8 cellular contexts compared by ENCODE assay signal in the genomic region with DNA sequence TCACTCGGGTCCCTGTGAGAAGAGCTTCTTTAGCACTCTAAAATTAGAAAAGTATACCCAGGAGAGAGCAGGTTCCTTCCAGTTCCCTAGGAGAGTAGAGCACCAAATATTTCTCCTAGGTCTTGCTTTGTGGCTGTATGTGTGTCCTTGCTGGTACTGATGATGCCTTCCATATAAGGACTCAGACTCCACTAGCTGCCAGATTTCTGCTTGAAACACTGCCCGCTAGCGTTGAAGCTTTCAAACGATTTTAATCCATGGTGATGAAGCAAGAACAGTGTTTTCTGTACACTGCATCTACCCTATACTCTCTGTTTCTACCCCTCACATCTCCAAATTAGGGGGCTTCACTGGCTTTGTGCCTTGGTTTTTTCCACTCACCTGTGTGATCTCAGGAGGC. TPM values are rescaled to one million over a fixed set of nuclear protein-coding genes. Genes with fewer than 3 reads are reported as not detected.
DNase-seq lines count a peak whose midpoint lies in the region; ATAC-seq and TF ChIP-seq lines count a peak whose summit lies in the region.

No MANE protein-coding gene starts in this region.

- no peak overlapping the region for H3K27ac ChIP-seq in HL-60 (replicated peaks)
- no peak overlapping the region for H3K27ac ChIP-seq in SU-DHL-6 (ENCODE audit: low read depth, low read length)
- H3K27ac ChIP-seq in cardiac muscle cell, result peak overlapping the region; percentile 98
- peak overlapping the region in 3 of 4 donors; percentile 93 to 95 (median 94) for H3K27ac ChIP-seq in upper lobe of left lung

- TF ChIP-seq CTCF in HL-60 (IDR thresholded peaks at IDR 0.05; ENCODE audit: insufficient read depth, low read length) (peak; percentile 18), SU-DHL-6 (IDR thresholded peaks at IDR 0.05; ENCODE audit: insufficient read depth, low read length, poor library complexity, severe bottlenecking) (no peak), cardiac muscle cell (IDR thresholded peaks at IDR 0.05; ENCODE audit: low read depth, low read length) (peak; percentile 15), upper lobe of left lung (IDR thresholded peaks at IDR 0.05) (peak in 4 of 6 experiments; percentile 21 to 39 (median 33))

- DNase-seq in GM19238 (ENCODE audit: insufficient read length, low spot score), result peak; percentile 4
- DNase-seq in HL-60 (ENCODE audit: low read depth in 1 of 2, low spot score in 1 of 2), result peak; percentile 15 to 54
- peak; percentile 35 to 47 for DNase-seq in cardiac muscle cell (ENCODE audit: low read depth in 1 of 2, low spot score in 1 of 2)
- no peak for DNase-seq in upper lobe of left lung
- DNase-seq in activated naive CD4-positive, alpha-beta T cell treated with anti-CD3 and anti-CD28 coated beads, Interleukin-2, amount 50 U/mL, for 16 hours, result no peak
- no peak for DNase-seq in mesenteric fat pad (ENCODE audit: low spot score)
- DNase-seq in AG08395 (ENCODE audit: low spot score), result no peak

- peak in 1 of 2 donors; percentile 6 for ATAC-seq in upper lobe of left lung (ENCODE audit: low FRiP score in 2 of 2)

- H3K4me1 ChIP-seq in cardiac muscle cell (ENCODE audit: low read depth) (peaks cover 16% of the 10 kb centered on the region), upper lobe of left lung (peaks cover 27 to 39% (median 32%) of the 10 kb centered on the region in 4 donors)

- H2AFZ ChIP-seq in SU-DHL-6 (ENCODE audit: low read depth, low read length, severe bottlenecking), result no peak overlapping the region

- no peak overlapping the region for H3K9ac ChIP-seq in SU-DHL-6 (ENCODE audit: low read length)

- no peaks in the 10 kb centered on the region for H3K9me3 ChIP-seq in SU-DHL-6 (ENCODE audit: insufficient read depth, low read length)
- H3K9me3 ChIP-seq in cardiac muscle cell (ENCODE audit: low read depth), result no peaks in the 10 kb centered on the region
- H3K9me3 ChIP-seq in upper lobe of left lung, result no peaks in the 10 kb centered on the region

- H3K4me2 ChIP-seq in SU-DHL-6 (ENCODE audit: low read depth, low read length, poor library complexity, severe bottlenecking), result peak overlapping the region; percentile 96

- H3K36me3 ChIP-seq in SU-DHL-6 (ENCODE audit: low read length), result peaks cover 3% of the 10 kb centered on the region; the same call in 1 of the 2 replicates
- no peaks in the 10 kb centered on the region for H3K36me3 ChIP-seq in cardiac muscle cell
- no peaks in the 10 kb centered on the region for H3K36me3 ChIP-seq in upper lobe of left lung

- peaks cover 30% of the 10 kb centered on the region for H3K79me2 ChIP-seq in SU-DHL-6 (ENCODE audit: insufficient read depth, low read length)

- no peak for TF ChIP-seq POLR2A in upper lobe of left lung (IDR thresholded peaks at IDR 0.05)

- no peak for TF ChIP-seq EP300 in upper lobe of left lung (IDR thresholded peaks at IDR 0.05)

- H3K4me3 ChIP-seq in HL-60 (replicated peaks; ENCODE audit: insufficient read depth, low read length), result no peak overlapping the region
- H3K4me3 ChIP-seq in SU-DHL-6 (ENCODE audit: insufficient read depth, low read length, poor library complexity, severe bottlenecking), result no peak overlapping the region
- H3K4me3 ChIP-seq in cardiac muscle cell, result no peak overlapping the region
- peak overlapping the region in 2 of 4 donors; percentile 11 to 19 for H3K4me3 ChIP-seq in upper lobe of left lung

- H3K27me3 ChIP-seq in HL-60 (ENCODE audit: insufficient read depth, poor library complexity, severe bottlenecking) (no peaks in the 10 kb centered on the region), SU-DHL-6 (ENCODE audit: low read length) (no peaks in the 10 kb centered on the region), cardiac muscle cell (no peaks in the 10 kb centered on the region), upper lobe of left lung (no peaks in the 10 kb centered on the region)

- no peaks in the 10 kb centered on the region for H3F3A ChIP-seq in SU-DHL-6 (ENCODE audit: insufficient read depth)

- WGBS in upper lobe of left lung, 2 donors, result 24 to 39% methylated on average over 4 of the region's 4 CpGs

- H3K9me2 ChIP-seq in SU-DHL-6 (replicated peaks; ENCODE audit: insufficient read depth, low read length), result no peaks in the 10 kb centered on the region

- H4K20me1 ChIP-seq in SU-DHL-6 (ENCODE audit: low read depth, low read length), result no peaks in the 10 kb centered on the region

RNA-seq across cellular contexts. Expression of gene SMC2, which starts 2.4 kb away (rescaled TPM):
- total RNA-seq in cardiac muscle cell (8.6 and 15.5 TPM in 2 replicates), upper lobe of left lung (10 to 100 TPM in 1 of 6 donors, 1 to 10 TPM in 5; 5.0 to 13.9 (median 8.2) TPM), mesenteric fat pad (7.8 TPM)
- 21.6 and 32.0 TPM in 2 replicates for polyA plus RNA-seq in cardiac muscle cell

Comparison
In these comparisons a context has a peak if more than half of its experiments do, and no peak if none do; other contexts are left out.
1. DNase-seq: peak in GM19238 (single experiment), HL-60 (2 of 2) and cardiac muscle cell (2 of 2); none in upper lobe of left lung (0 of 2), activated naive CD4-positive, alpha-beta T cell treated with anti-CD3 and anti-CD28 coated beads, Interleukin-2, amount 50 U/mL, for 16 hours (single experiment), mesenteric fat pad (single experiment) and AG08395 (single experiment).
2. H3K27ac ChIP-seq: peak in cardiac muscle cell (single experiment) and upper lobe of left lung (3 of 4); none in HL-60 (single experiment) and SU-DHL-6 (single experiment).